In the genomic region with DNA sequence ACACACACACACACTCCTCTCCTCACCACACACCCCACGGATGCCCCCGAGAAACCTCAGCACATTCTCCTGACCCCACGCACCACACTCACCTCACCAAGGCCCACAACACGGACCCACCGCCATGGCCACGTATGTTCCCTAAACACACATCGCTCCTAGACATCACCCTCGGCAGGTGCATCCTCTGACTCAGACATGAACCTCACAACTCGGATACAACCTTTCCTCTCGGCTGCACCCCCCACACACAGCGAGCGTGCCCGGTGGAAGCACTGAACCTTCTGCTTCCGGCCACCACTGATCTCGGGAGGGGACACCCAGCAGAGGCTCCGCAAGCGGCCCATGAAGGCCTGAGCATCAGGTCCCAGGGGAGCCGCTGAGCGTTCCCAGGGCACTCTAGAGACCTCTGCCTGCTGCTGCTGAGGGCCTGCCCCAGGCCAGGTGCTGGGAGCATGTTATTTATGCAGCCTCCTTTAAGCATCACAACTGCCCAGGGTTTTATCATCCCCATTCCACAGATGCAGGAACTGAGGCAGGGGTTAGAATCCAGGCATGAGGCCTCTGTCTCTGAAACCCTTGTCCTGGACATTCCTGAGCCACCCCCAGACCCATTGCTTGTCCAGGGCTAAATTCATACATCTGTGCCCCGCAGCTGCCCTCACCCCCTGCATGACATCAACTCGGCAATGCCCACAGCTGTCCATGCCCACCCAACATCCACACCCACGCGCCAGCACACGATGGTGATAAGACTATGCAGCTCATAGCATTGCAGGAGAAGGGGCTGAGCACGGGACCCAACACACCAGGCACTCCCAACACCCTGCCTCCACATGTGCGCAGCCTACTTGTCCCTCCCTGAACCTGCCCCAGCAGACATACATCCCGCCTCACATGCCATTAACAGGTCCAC, we compare ENCODE assay signal across 11 cellular contexts. TPM values are rescaled to one million over a fixed set of nuclear protein-coding genes. Genes with fewer than 3 reads are reported as not detected.
DNase-seq lines count a peak whose midpoint lies in the region; ATAC-seq, FAIRE-seq and TF ChIP-seq lines count a peak whose summit lies in the region.
"Had no signal": no experiment of that assay in that cellular context is flagged by ENCODE, and none has a peak within 500 bp of the region (broad histone marks: within the 10 kb centered on the region; RNA-seq: fewer than 3 reads in every experiment).

No MANE protein-coding gene starts in this region.

- H3K9me3 ChIP-seq in tibial artery: no peaks in the 10 kb centered on the region
- H3K9me3 ChIP-seq: heart right ventricle had no signal

- FAIRE-seq in bronchial epithelial cell (lab: Jason Lieb, UNC): peak; percentile 13
- no peak for FAIRE-seq in D721Med (lab: Jason Lieb, UNC)

- H3K27ac ChIP-seq in tibial artery: no peak overlapping the region
- H3K27ac ChIP-seq: heart right ventricle had no signal

- H3K27me3 ChIP-seq in bronchial epithelial cell (ENCODE audit: control insufficient read depth, insufficient read depth, low read length): peaks cover 2% of the 10 kb centered on the region
- H3K27me3 ChIP-seq in tibial artery: no peaks in the 10 kb centered on the region
- H3K27me3 ChIP-seq: heart right ventricle had no signal

- intact Hi-C loops in tibial artery (cut with DNase I; ENCODE audit: low total_unique reads): no loop called here

- TF ChIP-seq CTCF in bronchial epithelial cell (IDR thresholded peaks at IDR 0.05; ENCODE audit: insufficient read depth, low read length, severe bottlenecking): no peak
- TF ChIP-seq CTCF in D721Med (IDR thresholded peaks at IDR 0.05; ENCODE audit: insufficient read depth, missing control alignments): no peak
- no peak for TF ChIP-seq CTCF in tibial artery (IDR thresholded peaks at IDR 0.05)

- H3K4me3 ChIP-seq in bronchial epithelial cell (ENCODE audit: low read depth, low read length) (no peak overlapping the region), tibial artery (no peak overlapping the region)
- H3K4me3 ChIP-seq: heart right ventricle had no signal

- peaks cover 0 to 52% (median 23%) of the 10 kb centered on the region in 4 donors for H3K4me1 ChIP-seq in tibial artery

- DNase-seq in COLO668 (lab: John Stamatoyannopoulos, UW; ENCODE audit: unreplicated experiment) (peak; percentile 68), bronchial epithelial cell (ENCODE audit: low read depth) (no peak), OCI-M1 (lab: John Stamatoyannopoulos, UW) (no peak), D721Med (ENCODE audit: insufficient read length, low spot score) (no peak), tibial artery (no peak)
- no peak for DNase-seq in stimulated activated CD4-positive, alpha-beta T cell treated with anti-CD3 and anti-CD28 coated beads, Interleukin-4, amount 100 ng/mL, for 1 hour
- DNase-seq: amniotic stem cell, heart right ventricle had no signal

- peak; percentile 69 for ATAC-seq in GM19324 (IDR thresholded peaks at IDR 0.05; ENCODE audit: low FRiP score, unreplicated experiment)
- ATAC-seq in HG03175 (IDR thresholded peaks at IDR 0.05; ENCODE audit: unreplicated experiment): peak; percentile 80
- ATAC-seq: heart right ventricle, SK-N-SH treated with all-trans-retinoic acid at 6 μM for 48 hours had no signal

- H3K36me3 ChIP-seq in bronchial epithelial cell (ENCODE audit: control insufficient read depth, insufficient read depth, low read length) (no peaks in the 10 kb centered on the region), tibial artery (peaks cover 0 to 5% (median 3%) of the 10 kb centered on the region in 3 donors)

RNA-seq across cellular contexts. Expression of gene SDC3, which starts 27.0 kb away (rescaled TPM):
- total RNA-seq in bronchial epithelial cell: 2.4 and 4.7 TPM in 2 replicates
